Comparison of ENCODE assay signal across 1 cellular context in genomic region chr15:80953953-80954778, GRCh38.
TF ChIP-seq lines count a peak whose summit lies in the region.

No MANE protein-coding gene starts in this region.

TF ChIP-seq in HepG2, 621 proteins besides CTCF, POLR2A, EP300 and RAD21 (continued from another document and continues in another):
- TF ChIP-seq FOXP4 (CRISPR knock-in tag; IDR thresholded peaks at IDR 0.05) (peak; percentile 38; the same call in 1 of the 2 replicates), ZNF749 (CRISPR knock-in tag; IDR thresholded peaks at IDR 0.05; ENCODE audit: borderline replicate concordance) (no peak), SOX6 (IDR thresholded peaks at IDR 0.05) (no peak), SOX6 (CRISPR knock-in tag; IDR thresholded peaks at IDR 0.05) (peak; percentile 65), ZNF282 (IDR thresholded peaks at IDR 0.05; ENCODE audit: partially characterized antibody) (no peak), SSRP1 (CRISPR knock-in tag; IDR thresholded peaks at IDR 0.05) (no peak), ZNF101 (CRISPR knock-in tag; IDR thresholded peaks at IDR 0.05; ENCODE audit: borderline replicate concordance, low read depth) (no peak), CEBPB (IDR thresholded peaks at IDR 0.05; ENCODE audit: borderline replicate concordance, low read depth, low read length) (peak; percentile 34; the same call in 1 of the 2 replicates), ZNF672 (CRISPR knock-in tag; IDR thresholded peaks at IDR 0.05) (no peak), SOX5 (CRISPR knock-in tag; IDR thresholded peaks at IDR 0.05; ENCODE audit: borderline replicate concordance) (peak; percentile 76; the same call in 1 of the 2 replicates), GLI4 (CRISPR knock-in tag; IDR thresholded peaks at IDR 0.05; ENCODE audit: borderline replicate concordance) (no peak), TCF7 (IDR thresholded peaks at IDR 0.05; ENCODE audit: low read depth) (peak; percentile 36; the same call in 1 of the 2 replicates), SYNCRIP (IDR thresholded peaks at IDR 0.05; ENCODE audit: insufficient read depth, low read depth, low read length) (no peak), MED1 (CRISPR knock-in tag; IDR thresholded peaks at IDR 0.05) (no peak), FOXA1 (IDR thresholded peaks at IDR 0.05) (no peak), FOXA1 (CRISPR knock-in tag; IDR thresholded peaks at IDR 0.05) (peak; percentile 46), PITX1 (CRISPR knock-in tag; IDR thresholded peaks at IDR 0.05) (0 out of 2 replicates have a peak, but pooled peaks have one; percentile 20), ZNF777 (CRISPR knock-in tag; IDR thresholded peaks at IDR 0.05) (no peak), NR3C1 (CRISPR knock-in tag; IDR thresholded peaks at IDR 0.05) (no peak), FOXP1 (IDR thresholded peaks at IDR 0.05) (no peak), FOXP1 (CRISPR knock-in tag; IDR thresholded peaks at IDR 0.05) (peak; percentile 55), GABPA (IDR thresholded peaks at IDR 0.05; ENCODE audit: low read depth, low read length) (no peak), GABPA (CRISPR knock-in tag; IDR thresholded peaks at IDR 0.05; ENCODE audit: low read depth) (no peak), XBP1 (CRISPR knock-in tag; IDR thresholded peaks at IDR 0.05) (no peak), ZNF747 (CRISPR knock-in tag; IDR thresholded peaks at IDR 0.05; ENCODE audit: borderline replicate concordance) (no peak), HOXA3 (CRISPR knock-in tag; IDR thresholded peaks at IDR 0.05) (no peak), ZNF772 (CRISPR knock-in tag; IDR thresholded peaks at IDR 0.05) (no peak), IRF2 (CRISPR knock-in tag; IDR thresholded peaks at IDR 0.05) (no peak), NFE2 (CRISPR knock-in tag; IDR thresholded peaks at IDR 0.05) (peak; percentile 57), ZEB1 (IDR thresholded peaks at IDR 0.05; ENCODE audit: insufficient replicate concordance, low read depth) (no peak), FOSL2 (CRISPR knock-in tag; IDR thresholded peaks at IDR 0.05) (peak; percentile 89), ZNF629 (CRISPR knock-in tag; conservative IDR thresholded peaks at IDR 0.05) (no peak), ZGPAT (CRISPR knock-in tag; IDR thresholded peaks at IDR 0.05) (no peak), ZNF350 (CRISPR knock-in tag; IDR thresholded peaks at IDR 0.05; ENCODE audit: borderline replicate concordance, low read depth) (no peak), HDAC2 (CRISPR knock-in tag; IDR thresholded peaks at IDR 0.05) (no peak), NR2F6 (IDR thresholded peaks at IDR 0.05) (peak; percentile 68), NR2F6 (CRISPR knock-in tag; IDR thresholded peaks at IDR 0.05) (peak; percentile 38; the same call in 1 of the 2 replicates), NCOA2 (CRISPR knock-in tag; IDR thresholded peaks at IDR 0.05) (no peak), NR2F1 (CRISPR knock-in tag; IDR thresholded peaks at IDR 0.05) (peak in 1 of 2 experiments; percentile 61; a peak in 1 of 4 replicates), PAXIP1 (CRISPR knock-in tag; conservative IDR thresholded peaks at IDR 0.05) (peak; percentile 25; the same call in 1 of the 2 replicates), HNRNPH1 (optimal IDR thresholded peaks at IDR 0.05; ENCODE audit: low read depth, low read length) (peak; percentile 28), KMT2A (CRISPR knock-in tag; IDR thresholded peaks at IDR 0.05) (no peak), SP5 (CRISPR knock-in tag; IDR thresholded peaks at IDR 0.05; ENCODE audit: borderline replicate concordance, low read depth) (0 out of 2 replicates have a peak, but pooled peaks have one; percentile 12), RCOR2 (CRISPR knock-in tag; IDR thresholded peaks at IDR 0.05) (no peak), RXRB (CRISPR knock-in tag; IDR thresholded peaks at IDR 0.05; ENCODE audit: borderline replicate concordance) (peak; percentile 50), SRSF4 (IDR thresholded peaks at IDR 0.05; ENCODE audit: low read depth, low read length, poor library complexity, severe bottlenecking) (no peak), IKZF5 (CRISPR knock-in tag; IDR thresholded peaks at IDR 0.05) (no peak), TP53 (CRISPR knock-in tag; conservative IDR thresholded peaks at IDR 0.05) (no peak), FOXK1 (CRISPR knock-in tag; IDR thresholded peaks at IDR 0.05; ENCODE audit: borderline replicate concordance, low read depth) (peak; percentile 43; the same call in 1 of the 2 replicates), ZNF17 (CRISPR knock-in tag; IDR thresholded peaks at IDR 0.05) (no peak), EHMT2 (IDR thresholded peaks at IDR 0.05; ENCODE audit: borderline replicate concordance, low read depth, low read length) (peak; percentile 53; the same call in 1 of the 2 replicates), ZNF567 (CRISPR knock-in tag; IDR thresholded peaks at IDR 0.05; ENCODE audit: borderline replicate concordance) (no peak), WIZ (CRISPR knock-in tag; IDR thresholded peaks at IDR 0.05) (no peak), ZNF281 (CRISPR knock-in tag; IDR thresholded peaks at IDR 0.05; ENCODE audit: borderline replicate concordance) (peak; percentile 82; the same call in 1 of the 2 replicates), ZNF326 (CRISPR knock-in tag; IDR thresholded peaks at IDR 0.05; ENCODE audit: borderline replicate concordance) (no peak)
- TF ChIP-seq, protein P1, sequence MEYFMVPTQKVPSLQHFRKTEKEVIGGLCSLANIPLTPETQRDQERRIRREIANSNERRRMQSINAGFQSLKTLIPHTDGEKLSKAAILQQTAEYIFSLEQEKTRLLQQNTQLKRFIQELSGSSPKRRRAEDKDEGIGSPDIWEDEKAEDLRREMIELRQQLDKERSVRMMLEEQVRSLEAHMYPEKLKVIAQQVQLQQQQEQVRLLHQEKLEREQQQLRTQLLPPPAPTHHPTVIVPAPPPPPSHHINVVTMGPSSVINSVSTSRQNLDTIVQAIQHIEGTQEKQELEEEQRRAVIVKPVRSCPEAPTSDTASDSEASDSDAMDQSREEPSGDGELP (IDR thresholded peaks at IDR 0.05; ENCODE audit: borderline replicate concordance, low read depth), result no peak
- TF ChIP-seq, protein P2, sequence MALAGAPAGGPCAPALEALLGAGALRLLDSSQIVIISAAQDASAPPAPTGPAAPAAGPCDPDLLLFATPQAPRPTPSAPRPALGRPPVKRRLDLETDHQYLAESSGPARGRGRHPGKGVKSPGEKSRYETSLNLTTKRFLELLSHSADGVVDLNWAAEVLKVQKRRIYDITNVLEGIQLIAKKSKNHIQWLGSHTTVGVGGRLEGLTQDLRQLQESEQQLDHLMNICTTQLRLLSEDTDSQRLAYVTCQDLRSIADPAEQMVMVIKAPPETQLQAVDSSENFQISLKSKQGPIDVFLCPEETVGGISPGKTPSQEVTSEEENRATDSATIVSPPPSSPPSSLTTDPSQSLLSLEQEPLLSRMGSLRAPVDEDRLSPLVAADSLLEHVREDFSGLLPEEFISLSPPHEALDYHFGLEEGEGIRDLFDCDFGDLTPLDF (CRISPR knock-in tag; IDR thresholded peaks at IDR 0.05), result no peak
- TF ChIP-seq, protein P3, sequence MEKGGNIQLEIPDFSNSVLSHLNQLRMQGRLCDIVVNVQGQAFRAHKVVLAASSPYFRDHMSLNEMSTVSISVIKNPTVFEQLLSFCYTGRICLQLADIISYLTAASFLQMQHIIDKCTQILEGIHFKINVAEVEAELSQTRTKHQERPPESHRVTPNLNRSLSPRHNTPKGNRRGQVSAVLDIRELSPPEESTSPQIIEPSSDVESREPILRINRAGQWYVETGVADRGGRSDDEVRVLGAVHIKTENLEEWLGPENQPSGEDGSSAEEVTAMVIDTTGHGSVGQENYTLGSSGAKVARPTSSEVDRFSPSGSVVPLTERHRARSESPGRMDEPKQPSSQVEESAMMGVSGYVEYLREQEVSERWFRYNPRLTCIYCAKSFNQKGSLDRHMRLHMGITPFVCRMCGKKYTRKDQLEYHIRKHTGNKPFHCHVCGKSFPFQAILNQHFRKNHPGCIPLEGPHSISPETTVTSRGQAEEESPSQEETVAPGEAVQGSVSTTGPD (CRISPR knock-in tag; IDR thresholded peaks at IDR 0.05), result no peak
- TF ChIP-seq, protein P4, sequence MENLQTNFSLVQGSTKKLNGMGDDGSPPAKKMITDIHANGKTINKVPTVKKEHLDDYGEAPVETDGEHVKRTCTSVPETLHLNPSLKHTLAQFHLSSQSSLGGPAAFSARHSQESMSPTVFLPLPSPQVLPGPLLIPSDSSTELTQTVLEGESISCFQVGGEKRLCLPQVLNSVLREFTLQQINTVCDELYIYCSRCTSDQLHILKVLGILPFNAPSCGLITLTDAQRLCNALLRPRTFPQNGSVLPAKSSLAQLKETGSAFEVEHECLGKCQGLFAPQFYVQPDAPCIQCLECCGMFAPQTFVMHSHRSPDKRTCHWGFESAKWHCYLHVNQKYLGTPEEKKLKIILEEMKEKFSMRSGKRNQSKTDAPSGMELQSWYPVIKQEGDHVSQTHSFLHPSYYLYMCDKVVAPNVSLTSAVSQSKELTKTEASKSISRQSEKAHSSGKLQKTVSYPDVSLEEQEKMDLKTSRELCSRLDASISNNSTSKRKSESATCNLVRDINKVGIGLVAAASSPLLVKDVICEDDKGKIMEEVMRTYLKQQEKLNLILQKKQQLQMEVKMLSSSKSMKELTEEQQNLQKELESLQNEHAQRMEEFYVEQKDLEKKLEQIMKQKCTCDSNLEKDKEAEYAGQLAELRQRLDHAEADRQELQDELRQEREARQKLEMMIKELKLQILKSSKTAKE (CRISPR knock-in tag; IDR thresholded peaks at IDR 0.05; ENCODE audit: borderline replicate concordance), result no peak
